31 cellular contexts compared by ENCODE assay signal in genomic region chr14:95541932-95542554, GRCh38.
"Had no signal": no experiment of that assay in that cellular context is flagged by ENCODE, and none has a peak within 500 bp of the region (broad histone marks: within the 10 kb centered on the region; RNA-seq: fewer than 3 reads in every experiment).

No MANE protein-coding gene starts in this region.

- H3K4me1 ChIP-seq: uterus had no signal

- H2AFZ ChIP-seq: neural progenitor cell, parathyroid adenoma had no signal

- H3K4me2 ChIP-seq: neural progenitor cell, smooth muscle cell had no signal

- H3K27me3 Mint-ChIP-seq: progenitor cell of endocrine pancreas; stimulated activated memory B cell treated with anti-CD40 and anti-IgM and Interleukin-4, amounts not matched to agents 10 μg/mL and 1 μg/mL and 100 μg/mL, for 72 hours; stimulated activated naive CD8-positive, alpha-beta T cell treated with anti-CD3 and anti-CD28 coated beads, Interleukin-15, amount 100 ng/mL, for 72 hours; type B pancreatic cell had no signal

- H3K9me3 Mint-ChIP-seq: natural killer cell; nephron; neural progenitor cell; stimulated activated memory B cell treated with anti-CD40 and anti-IgM and Interleukin-4, amounts not matched to agents 10 μg/mL and 1 μg/mL and 100 μg/mL, for 72 hours; stimulated activated naive CD8-positive, alpha-beta T cell treated with anti-CD3 and anti-CD28 coated beads, Interleukin-15, amount 100 ng/mL, for 72 hours; type B pancreatic cell had no signal

- H3K9ac ChIP-seq: neural progenitor cell, parathyroid adenoma had no signal

- H3K36me3 Mint-ChIP-seq: natural killer cell; stimulated activated memory B cell treated with anti-CD40 and anti-IgM and Interleukin-4, amounts not matched to agents 10 μg/mL and 1 μg/mL and 100 μg/mL, for 72 hours; type B pancreatic cell had no signal

- H3K27me3 ChIP-seq: neural progenitor cell, ovary, spleen, suprapubic skin, testis, tibial artery, transverse colon, upper lobe of right lung, uterus had no signal

- H3K36me3 ChIP-seq: neural progenitor cell, ovary, transverse colon, uterus had no signal

- H3K4me3 ChIP-seq: neural progenitor cell, ovary, psoas muscle, skin epidermis, smooth muscle cell, spleen, suprapubic skin, testis, tibial artery, transverse colon, upper lobe of right lung, uterus had no signal

- H3K27ac Mint-ChIP-seq: natural killer cell; nephron; neural progenitor cell; progenitor cell of endocrine pancreas; stimulated activated memory B cell treated with anti-CD40 and anti-IgM and Interleukin-4, amounts not matched to agents 10 μg/mL and 1 μg/mL and 100 μg/mL, for 72 hours; stimulated activated naive CD8-positive, alpha-beta T cell treated with anti-CD3 and anti-CD28 coated beads, Interleukin-15, amount 100 ng/mL, for 72 hours; type B pancreatic cell had no signal

- H3K9me3 ChIP-seq: ovary, psoas muscle, spleen, suprapubic skin, testis, tibial artery, transverse colon, upper lobe of right lung, uterus had no signal

- DNase-seq: natural killer cell; occipital lobe; ovary; posterior cingulate gyrus; psoas muscle; right cardiac atrium; spleen; stimulated activated CD4-positive, alpha-beta T cell treated with anti-CD3 and anti-CD28 coated beads, Interleukin-12 subunit alpha, Interleukin-12 subunit beta, amount 100 ng/mL, for 4 hours; stimulated activated CD4-positive, alpha-beta T cell treated with anti-CD3 and anti-CD28 coated beads, Interleukin-1b, Interleukin-23, amount 100 ng/mL, for 48 hours; stimulated activated CD4-positive, alpha-beta T cell treated with anti-CD3 and anti-CD28 coated beads, Interleukin-4, amount 100 ng/mL, for 1 hour; stimulated activated CD4-positive, alpha-beta T cell treated with anti-CD3 and anti-CD28 coated beads, Interleukin-4, amount 100 ng/mL, for 4 hours; stimulated activated CD8-positive, alpha-beta memory T cell treated with anti-CD3 and anti-CD28 coated beads, Interleukin-4, amount 100 ng/mL, for 48 hours; stimulated activated naive CD4-positive, alpha-beta T cell; stimulated activated naive CD8-positive, alpha-beta T cell treated with anti-CD3 and anti-CD28 coated beads, Interleukin-15, amount 100 ng/mL, for 72 hours; stimulated activated naive CD8-positive, alpha-beta T cell treated with anti-CD3 and anti-CD28 coated beads, Interleukin-15, Interleukin-2, amounts not matched to agents 100 U/mL and 50 U/mL, for 24 hours; substantia nigra; testis; tibial artery; transverse colon; upper lobe of right lung; uterus had no signal

- ATAC-seq: natural killer cell; psoas muscle; right cardiac atrium; sciatic nerve; stimulated activated memory B cell treated with anti-CD40 and anti-IgM and Interleukin-4, amounts not matched to agents 10 μg/mL and 1 μg/mL and 100 μg/mL, for 72 hours; stimulated activated naive CD8-positive, alpha-beta T cell treated with anti-CD3 and anti-CD28 coated beads, Interleukin-15, amount 100 ng/mL, for 72 hours; stimulated activated naive CD8-positive, alpha-beta T cell treated with anti-CD3 and anti-CD28 coated beads, Interleukin-15, Interleukin-2, amounts not matched to agents 100 U/mL and 50 U/mL, for 24 hours; upper lobe of right lung had no signal

- H3K4me1 Mint-ChIP-seq: stimulated activated memory B cell treated with anti-CD40 and anti-IgM and Interleukin-4, amounts not matched to agents 10 μg/mL and 1 μg/mL and 100 μg/mL, for 72 hours had no signal

- H3K27ac ChIP-seq: neural progenitor cell, ovary, parathyroid adenoma, psoas muscle, skin epidermis, spleen, suprapubic skin, testis, tibial artery, transverse colon, upper lobe of right lung, uterus had no signal

- H3K4me3 Mint-ChIP-seq: natural killer cell; nephron; neural progenitor cell; stimulated activated memory B cell treated with anti-CD40 and anti-IgM and Interleukin-4, amounts not matched to agents 10 μg/mL and 1 μg/mL and 100 μg/mL, for 72 hours; stimulated activated naive CD8-positive, alpha-beta T cell treated with anti-CD3 and anti-CD28 coated beads, Interleukin-15, amount 100 ng/mL, for 72 hours; type B pancreatic cell had no signal
